In the genomic region with DNA sequence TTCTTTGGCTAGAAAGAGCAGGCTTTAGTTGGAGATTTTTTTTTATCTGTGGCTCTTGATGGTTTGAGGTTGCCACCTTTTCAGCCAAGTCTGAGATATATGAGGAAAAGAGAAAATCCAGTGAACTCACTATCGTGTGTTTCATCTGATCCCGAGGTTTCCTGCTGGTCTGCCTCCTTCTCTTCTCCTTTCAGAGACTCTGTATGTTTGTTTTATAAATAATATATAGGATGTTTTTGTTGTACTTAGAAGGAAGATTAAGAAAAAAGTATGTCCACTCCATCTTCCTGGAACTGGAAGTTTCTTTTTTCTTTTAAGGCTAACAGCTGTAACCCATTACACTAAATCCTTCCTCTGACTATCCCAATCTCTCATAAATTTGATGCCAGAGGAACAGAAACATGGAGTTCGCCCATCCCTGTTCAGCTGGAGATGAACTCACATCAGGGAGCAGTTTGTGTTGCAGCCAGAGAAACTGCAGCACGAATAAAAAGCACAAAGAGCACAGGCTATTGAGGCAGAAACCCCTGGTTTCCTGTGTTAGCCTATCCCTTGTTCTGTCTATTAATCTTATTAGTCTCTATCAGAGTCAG, we compare ENCODE assay signal across 15 cellular contexts. TPM values are rescaled to one million over a fixed set of nuclear protein-coding genes. Genes with fewer than 3 reads are reported as not detected.
DNase-seq lines count a peak whose midpoint lies in the region; ATAC-seq, FAIRE-seq and TF ChIP-seq lines count a peak whose summit lies in the region.
"Had no signal": no experiment of that assay in that cellular context is flagged by ENCODE, and none has a peak within 500 bp of the region (broad histone marks: within the 10 kb centered on the region; RNA-seq: fewer than 3 reads in every experiment).

No MANE protein-coding gene starts in this region.

- no peak for TF ChIP-seq POLR2A in spleen (IDR thresholded peaks at IDR 0.05)

- no peaks in the 10 kb centered on the region for H3K27me3 ChIP-seq in spleen (replicated peaks in 1 of 7)

- TF ChIP-seq CTCF in activated CD8-positive, alpha-beta T cell treated with anti-CD3 and anti-CD28 coated beads for 36 hours (IDR thresholded peaks at IDR 0.05): no peak
- TF ChIP-seq CTCF in spleen (IDR thresholded peaks at IDR 0.05 in 8 of 11, conservative IDR thresholded peaks at IDR 0.05 in 3 of 11): no peak

- peaks cover 0 to 22% (median 2%) of the 10 kb centered on the region in 6 donors for H3K4me1 ChIP-seq in spleen

- H3K27ac Mint-ChIP-seq in activated CD8-positive, alpha-beta T cell treated with anti-CD3 and anti-CD28 coated beads for 36 hours: peak overlapping the region; percentile 31
- no peak overlapping the region for H3K27ac Mint-ChIP-seq in activated CD8-positive, alpha-beta T cell treated with anti-CD3 and anti-CD28 coated beads, Interleukin-2, amount 10 ng/mL, durations not matched to agents 7 days and 5 days
- H3K27ac Mint-ChIP-seq: memory B cell had no signal

- no peak for FAIRE-seq in RCC 7860 (lab: Jason Lieb, UNC)

- H3K27ac ChIP-seq in spleen: peak overlapping the region in 6 of 8 donors; percentile 4 to 54 (median 38)
- H3K27ac ChIP-seq: VCaP had no signal

- H3K9me3 Mint-ChIP-seq in activated CD8-positive, alpha-beta T cell treated with anti-CD3 and anti-CD28 coated beads for 36 hours: no peaks in the 10 kb centered on the region
- no peaks in the 10 kb centered on the region for H3K9me3 Mint-ChIP-seq in activated CD8-positive, alpha-beta T cell treated with anti-CD3 and anti-CD28 coated beads, Interleukin-2, amount 10 ng/mL, durations not matched to agents 7 days and 5 days (ENCODE audit: insufficient read depth)

- H3K4me3 Mint-ChIP-seq in activated CD8-positive, alpha-beta T cell treated with anti-CD3 and anti-CD28 coated beads for 36 hours: no peak overlapping the region
- H3K4me3 Mint-ChIP-seq in activated CD8-positive, alpha-beta T cell treated with anti-CD3 and anti-CD28 coated beads, Interleukin-2, amount 10 ng/mL, durations not matched to agents 7 days and 5 days: no peak overlapping the region
- H3K4me3 Mint-ChIP-seq: memory B cell had no signal

- H3K4me3 ChIP-seq in iPS-18c (ENCODE audit: insufficient read depth, low read depth, low read length) (peak overlapping the region; percentile 22; the same call in 1 of the 2 replicates), spleen (no peak overlapping the region)

- peaks cover 31% of the 10 kb centered on the region for H3K36me3 Mint-ChIP-seq in activated CD8-positive, alpha-beta T cell treated with anti-CD3 and anti-CD28 coated beads for 36 hours (ENCODE audit: low read depth)
- H3K36me3 Mint-ChIP-seq in activated CD8-positive, alpha-beta T cell treated with anti-CD3 and anti-CD28 coated beads, Interleukin-2, amount 10 ng/mL, durations not matched to agents 7 days and 5 days (ENCODE audit: low read depth): peaks cover 54% of the 10 kb centered on the region

- H3K27me3 Mint-ChIP-seq in activated CD8-positive, alpha-beta T cell treated with anti-CD3 and anti-CD28 coated beads for 36 hours: no peaks in the 10 kb centered on the region
- H3K27me3 Mint-ChIP-seq in activated CD8-positive, alpha-beta T cell treated with anti-CD3 and anti-CD28 coated beads, Interleukin-2, amount 10 ng/mL, durations not matched to agents 7 days and 5 days (ENCODE audit: low read depth): no peaks in the 10 kb centered on the region
- H3K27me3 Mint-ChIP-seq: memory B cell had no signal

- peaks cover 5% of the 10 kb centered on the region for H3K4me1 Mint-ChIP-seq in activated CD8-positive, alpha-beta T cell treated with anti-CD3 and anti-CD28 coated beads for 36 hours (ENCODE audit: low read depth)
- peaks cover 14% of the 10 kb centered on the region for H3K4me1 Mint-ChIP-seq in activated CD8-positive, alpha-beta T cell treated with anti-CD3 and anti-CD28 coated beads, Interleukin-2, amount 10 ng/mL, durations not matched to agents 7 days and 5 days (ENCODE audit: low read depth)
- H3K4me1 Mint-ChIP-seq: memory B cell had no signal

- peaks cover 5 to 71% (median 45%) of the 10 kb centered on the region in 6 donors for H3K36me3 ChIP-seq in spleen

- no peak for ATAC-seq in activated CD8-positive, alpha-beta T cell treated with anti-CD3 and anti-CD28 coated beads for 36 hours
- no peak for ATAC-seq in activated CD8-positive, alpha-beta T cell treated with anti-CD3 and anti-CD28 coated beads, Interleukin-2, amount 10 ng/mL, durations not matched to agents 7 days and 5 days
- ATAC-seq in GM21447 (IDR thresholded peaks at IDR 0.05; ENCODE audit: unreplicated experiment): no peak

- CTCF ChIA-PET in activated CD8-positive, alpha-beta T cell treated with anti-CD3 and anti-CD28 coated beads for 36 hours (lab: Charles Lee): no interaction called here
- CTCF ChIA-PET in activated CD8-positive, alpha-beta T cell treated with anti-CD3 and anti-CD28 coated beads, Interleukin-2, amount 10 ng/mL, durations not matched to agents 7 days and 5 days (lab: Charles Lee): no interaction called here

- intact Hi-C loops in activated CD8-positive, alpha-beta T cell treated with anti-CD3 and anti-CD28 coated beads for 36 hours (cut with micrococcal nuclease): no loop called here
- intact Hi-C loops in spleen (cut with DNase I; ENCODE audit: low total_unique reads): no loop called here

- WGBS in spleen, 5 donors: 62 to 77% (median 65%) methylated on average over 4 of the region's 4 CpGs

- POLR2A ChIA-PET in activated CD8-positive, alpha-beta T cell treated with anti-CD3 and anti-CD28 coated beads for 36 hours (lab: Charles Lee): interaction anchor here (0.7 kb wide), 1 partner anchor 21 kb away, joined by 3 read pairs; a partner anchor contains a TSS
- POLR2A ChIA-PET in activated CD8-positive, alpha-beta T cell treated with anti-CD3 and anti-CD28 coated beads, Interleukin-2, amount 10 ng/mL, durations not matched to agents 7 days and 5 days (lab: Charles Lee): no interaction called here

- peaks cover 46% of the 10 kb centered on the region for H3K9me3 ChIP-seq in iPS-18c (ENCODE audit: control insufficient read depth, insufficient read depth, low read length)
- H3K9me3 ChIP-seq in spleen: no peaks in the 10 kb centered on the region

- DNase-seq in activated CD8-positive, alpha-beta T cell treated with anti-CD3 and anti-CD28 coated beads for 36 hours: no peak
- DNase-seq in activated CD8-positive, alpha-beta T cell treated with anti-CD3 and anti-CD28 coated beads, Interleukin-2, amount 10 ng/mL, durations not matched to agents 7 days and 5 days: no peak
- DNase-seq in astrocyte of the hippocampus (ENCODE audit: low read depth, low spot score) (peak; percentile 4), spleen (no peak), iPS-NIHi11 (ENCODE audit: low spot score) (no peak), RCC 7860 (ENCODE audit: low spot score) (no peak)
- DNase-seq: glutamatergic neuron, NCI-H1105 treated with DMSO at 0.1 percent for 48 hours, NCI-H526 treated with DMSO at 0.1 percent for 48 hours, SIG-M5, trophoblast cell had no signal

RNA-seq across cellular contexts. Expression of a gene that starts 20.7 kb away (rescaled TPM):
- total RNA-seq in activated CD8-positive, alpha-beta T cell treated with anti-CD3 and anti-CD28 coated beads for 36 hours: 1 to 10 TPM; 8.8 to 9.0 TPM
- 10 to 100 TPM; 28.0 to 28.1 TPM for total RNA-seq in activated CD8-positive, alpha-beta T cell treated with anti-CD3 and anti-CD28 coated beads, Interleukin-2, amount 10 ng/mL, durations not matched to agents 7 days and 5 days
- total RNA-seq in spleen: 10 to 100 TPM; 24.7 to 37.1 (median 29.8) TPM
- polyA plus RNA-seq in spleen: 10 to 100 TPM in 2 of 3 donors, 1 to 10 TPM in 1; 8.7 to 14.5 (median 11.5) TPM

RNA-seq across cellular contexts. Expression of a gene that starts 29.6 kb away (rescaled TPM):
- 1 to 10 TPM; 8.4 to 9.5 TPM for total RNA-seq in activated CD8-positive, alpha-beta T cell treated with anti-CD3 and anti-CD28 coated beads for 36 hours
- total RNA-seq in activated CD8-positive, alpha-beta T cell treated with anti-CD3 and anti-CD28 coated beads, Interleukin-2, amount 10 ng/mL, durations not matched to agents 7 days and 5 days: 1 to 10 TPM; 5.5 to 8.0 TPM
- total RNA-seq in spleen: 10 to 100 TPM in 2 of 7 donors, 1 to 10 TPM in 5; 6.6 to 11.3 (median 9.2) TPM
- polyA plus RNA-seq in spleen: 10 to 100 TPM in 2 of 3 donors, 1 to 10 TPM in 1; 8.7 to 11.0 (median 10.8) TPM
